ENCODE assay signal across 8 cellular contexts in genomic region chr10:132447446-132448247, GRCh38. TPM values are rescaled to one million over a fixed set of nuclear protein-coding genes. Genes with fewer than 3 reads are reported as not detected.
DNase-seq lines count a peak whose midpoint lies in the region; ATAC-seq and TF ChIP-seq lines count a peak whose summit lies in the region.

No MANE protein-coding gene starts in this region.

- H3K36me3 ChIP-seq in Caco-2 (ENCODE audit: control insufficient read depth, insufficient read depth, low read length) = no peaks in the 10 kb centered on the region
- no peaks in the 10 kb centered on the region for H3K36me3 ChIP-seq in NT2/D1 (ENCODE audit: insufficient read depth, insufficient read length, low read length)

- peak; percentile 68 to 69 for ATAC-seq in activated T-cell treated with anti-CD3 and anti-CD28 coated beads, Interleukin-2, amount 50 U/mL, for 4 hours
- ATAC-seq in foreskin keratinocyte = peak; percentile 87
- no peak for ATAC-seq in GM21447 (IDR thresholded peaks at IDR 0.05; ENCODE audit: unreplicated experiment)
- ATAC-seq in HG03520 (IDR thresholded peaks at IDR 0.05; ENCODE audit: unreplicated experiment) = no peak

- H3K27me3 ChIP-seq in Caco-2 (replicated peaks; ENCODE audit: control insufficient read depth, insufficient read depth, low read length) (no peaks in the 10 kb centered on the region), NT2/D1 (ENCODE audit: insufficient read depth, insufficient read length) (no peaks in the 10 kb centered on the region), foreskin keratinocyte (no peaks in the 10 kb centered on the region)

- no peaks in the 10 kb centered on the region for H3K27me3 Mint-ChIP-seq in Caco-2 (ENCODE audit: insufficient read depth, unreplicated experiment)
- H3K27me3 Mint-ChIP-seq in activated T-cell treated with anti-CD3 and anti-CD28 coated beads, Interleukin-2, amount 50 U/mL, for 4 hours (ENCODE audit: low read depth) = no peaks in the 10 kb centered on the region

- no peaks in the 10 kb centered on the region for H3K9me3 ChIP-seq in Caco-2
- no peaks in the 10 kb centered on the region for H3K9me3 ChIP-seq in NT2/D1 (ENCODE audit: insufficient read depth, low read length)

- peaks cover 7% of the 10 kb centered on the region for H3K4me1 Mint-ChIP-seq in Caco-2 (ENCODE audit: low read depth, unreplicated experiment)
- H3K4me1 Mint-ChIP-seq in activated T-cell treated with anti-CD3 and anti-CD28 coated beads, Interleukin-2, amount 50 U/mL, for 4 hours (ENCODE audit: low read depth) = peaks cover 41% of the 10 kb centered on the region

- CTCF ChIA-PET in Caco-2 (lab: Charles Lee) = interaction anchor here (0.5 to 1.0 kb wide), 4 partner anchors 25 to 87 kb away, joined by 4 to 6 read pairs (median 4); partner anchors contain the start of gene PWWP2B

- intact Hi-C loops in Caco-2 (cut with micrococcal nuclease; ENCODE audit: unreplicated experiment) = no loop called here

- peak overlapping the region; percentile 98 for H3K27ac ChIP-seq in foreskin keratinocyte

- no peak for TF ChIP-seq CTCF in Caco-2 (IDR thresholded peaks at IDR 0.05; ENCODE audit: insufficient read depth in 1 of 2, low read depth in 1 of 2, low read length in 1 of 2, severe bottlenecking in 1 of 2, unreplicated experiment in 1 of 2)
- TF ChIP-seq CTCF in foreskin keratinocyte (conservative IDR thresholded peaks at IDR 0.05) = no peak

- H3K4me3 Mint-ChIP-seq in Caco-2 (ENCODE audit: unreplicated experiment) = no peak overlapping the region
- H3K4me3 Mint-ChIP-seq in activated T-cell treated with anti-CD3 and anti-CD28 coated beads, Interleukin-2, amount 50 U/mL, for 4 hours = peak overlapping the region; percentile 72

- H3K4me1 ChIP-seq in Caco-2 = peaks cover 34% of the 10 kb centered on the region
- H3K4me1 ChIP-seq in NT2/D1 (ENCODE audit: insufficient read depth, insufficient read length) = peaks cover 30% of the 10 kb centered on the region
- peaks cover 14% of the 10 kb centered on the region for H3K4me1 ChIP-seq in foreskin keratinocyte

- POLR2A ChIA-PET in Caco-2 (lab: Charles Lee) = no interaction called here

- no peak overlapping the region for H3K4me3 ChIP-seq in Caco-2 (ENCODE audit: low read depth, low read length)
- no peak overlapping the region for H3K4me3 ChIP-seq in NT2/D1 (ENCODE audit: insufficient read length, low read depth)

- no peaks in the 10 kb centered on the region for H3K9me3 Mint-ChIP-seq in Caco-2 (ENCODE audit: unreplicated experiment)
- H3K9me3 Mint-ChIP-seq in activated T-cell treated with anti-CD3 and anti-CD28 coated beads, Interleukin-2, amount 50 U/mL, for 4 hours = no peaks in the 10 kb centered on the region

- no peaks in the 10 kb centered on the region for H3K36me3 Mint-ChIP-seq in Caco-2 (ENCODE audit: insufficient read depth, unreplicated experiment)
- H3K36me3 Mint-ChIP-seq in activated T-cell treated with anti-CD3 and anti-CD28 coated beads, Interleukin-2, amount 50 U/mL, for 4 hours (ENCODE audit: insufficient read depth) = no peaks in the 10 kb centered on the region

- peak overlapping the region; percentile 78 for H3K27ac Mint-ChIP-seq in Caco-2 (ENCODE audit: unreplicated experiment)

- DNase-seq in Caco-2 = peak; percentile 53 to 74
- DNase-seq in NT2/D1 (ENCODE audit: low read depth, low spot score) = no peak
- DNase-seq in activated T-cell treated with anti-CD3 and anti-CD28 coated beads, Interleukin-2, amount 50 U/mL, for 4 hours = peak; percentile 66
- peak; percentile 95 to 97 for DNase-seq in foreskin keratinocyte
- DNase-seq in stimulated activated CD4-positive, alpha-beta T cell treated with anti-CD3 and anti-CD28 coated beads, Interleukin-15, amount 100 ng/mL, for 48 hours (ENCODE audit: low read depth in 2 of 2) = peak; percentile 75 to 77
- no peak for DNase-seq in NCI-H510A treated with DMSO at 0.1 percent for 48 hours (lab: John Stamatoyannopoulos, UW)

- H3K9ac ChIP-seq in NT2/D1 (ENCODE audit: insufficient read length, low read depth) = peak overlapping the region; percentile 64

- BruUV-seq in Caco-2 (replicated peaks; lab: Mats Ljungman, UMichigan) = no TSS peak

RNA-seq across cellular contexts. Expression of gene PWWP2B, which starts 50.6 kb away (rescaled TPM):
- 17.8 and 19.3 TPM in 2 replicates for total RNA-seq in Caco-2 (2022)
- 1 to 10 TPM; 3.3 to 4.3 (median 4.1) TPM for total RNA-seq in activated T-cell treated with anti-CD3 and anti-CD28 coated beads, Interleukin-2, amount 50 U/mL, for 4 hours
- 10.5 and 12.5 TPM in 2 replicates for total RNA-seq in foreskin keratinocyte
- 11.0 and 14.0 TPM in 2 replicates for polyA plus RNA-seq in foreskin keratinocyte

Comparison
In these comparisons a context has a peak if more than half of its experiments do, and no peak if none do; other contexts are left out.
1. DNase-seq: peak in Caco-2 (2 of 2), activated T-cell treated with anti-CD3 and anti-CD28 coated beads, Interleukin-2, amount 50 U/mL, for 4 hours (single experiment), foreskin keratinocyte (2 of 2) and stimulated activated CD4-positive, alpha-beta T cell treated with anti-CD3 and anti-CD28 coated beads, Interleukin-15, amount 100 ng/mL, for 48 hours (2 of 2); none in NT2/D1 (single experiment) and NCI-H510A treated with DMSO at 0.1 percent for 48 hours (single experiment).
2. ATAC-seq: peak in activated T-cell treated with anti-CD3 and anti-CD28 coated beads, Interleukin-2, amount 50 U/mL, for 4 hours (2 of 2) and foreskin keratinocyte (single experiment); none in GM21447 (single experiment) and HG03520 (single experiment).